1 cellular context compared by ENCODE assay signal in genomic region chr11:128862913-128863660, GRCh38.
TF ChIP-seq lines count a peak whose summit lies in the region.

No MANE protein-coding gene starts in this region.

TF ChIP-seq in HEK293, 187 proteins besides CTCF, POLR2A, EP300 and RAD21:
- TF ChIP-seq ZNF473 (tag by site-specific recombination; IDR thresholded peaks at IDR 0.05), result no peak
- TF ChIP-seq KLF16 (tag by site-specific recombination; IDR thresholded peaks at IDR 0.05), result no peak
- no peak for TF ChIP-seq ZNF555 (tag by site-specific recombination; conservative IDR thresholded peaks at IDR 0.05)
- peak; percentile 62 for TF ChIP-seq SCRT2 (tag by site-specific recombination; IDR thresholded peaks at IDR 0.05)
- no peak for TF ChIP-seq ZSCAN30 (tag by site-specific recombination; IDR thresholded peaks at IDR 0.05)
- no peak for TF ChIP-seq ZNF155 (tag by site-specific recombination; IDR thresholded peaks at IDR 0.05)
TF ChIP-seq in HEK293: peak in this region for 1.
